ENCODE assay signal across 1 cellular context in the genomic region with DNA sequence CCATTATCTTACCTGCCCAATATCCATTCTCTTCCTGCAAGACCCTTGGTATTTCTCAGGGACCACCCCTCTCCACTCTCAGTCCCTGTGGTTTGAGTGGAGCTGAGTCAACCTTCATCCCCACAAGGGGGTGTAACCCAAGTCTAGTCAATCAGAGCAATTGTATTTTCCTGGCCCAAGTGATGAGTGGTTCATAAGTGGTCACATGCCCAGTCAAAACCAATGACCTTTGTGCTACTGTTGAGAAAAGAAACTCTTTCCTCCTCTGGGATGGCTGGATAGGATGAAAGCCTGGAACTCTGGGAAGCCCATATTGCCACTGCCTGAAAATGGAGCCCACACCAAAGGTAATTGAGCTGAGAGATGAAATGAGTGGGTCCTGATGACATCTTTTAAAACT.
TF ChIP-seq lines count a peak whose summit lies in the region.

No MANE protein-coding gene starts in this region.

TF ChIP-seq in K562, 482 proteins besides CTCF, POLR2A, EP300 and RAD21 (continued from another document):
- TF ChIP-seq, protein P1, sequence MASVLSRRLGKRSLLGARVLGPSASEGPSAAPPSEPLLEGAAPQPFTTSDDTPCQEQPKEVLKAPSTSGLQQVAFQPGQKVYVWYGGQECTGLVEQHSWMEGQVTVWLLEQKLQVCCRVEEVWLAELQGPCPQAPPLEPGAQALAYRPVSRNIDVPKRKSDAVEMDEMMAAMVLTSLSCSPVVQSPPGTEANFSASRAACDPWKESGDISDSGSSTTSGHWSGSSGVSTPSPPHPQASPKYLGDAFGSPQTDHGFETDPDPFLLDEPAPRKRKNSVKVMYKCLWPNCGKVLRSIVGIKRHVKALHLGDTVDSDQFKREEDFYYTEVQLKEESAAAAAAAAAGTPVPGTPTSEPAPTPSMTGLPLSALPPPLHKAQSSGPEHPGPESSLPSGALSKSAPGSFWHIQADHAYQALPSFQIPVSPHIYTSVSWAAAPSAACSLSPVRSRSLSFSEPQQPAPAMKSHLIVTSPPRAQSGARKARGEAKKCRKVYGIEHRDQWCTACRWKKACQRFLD (CRISPR knock-in tag; IDR thresholded peaks at IDR 0.05) = no peak
- TF ChIP-seq, protein P2, sequence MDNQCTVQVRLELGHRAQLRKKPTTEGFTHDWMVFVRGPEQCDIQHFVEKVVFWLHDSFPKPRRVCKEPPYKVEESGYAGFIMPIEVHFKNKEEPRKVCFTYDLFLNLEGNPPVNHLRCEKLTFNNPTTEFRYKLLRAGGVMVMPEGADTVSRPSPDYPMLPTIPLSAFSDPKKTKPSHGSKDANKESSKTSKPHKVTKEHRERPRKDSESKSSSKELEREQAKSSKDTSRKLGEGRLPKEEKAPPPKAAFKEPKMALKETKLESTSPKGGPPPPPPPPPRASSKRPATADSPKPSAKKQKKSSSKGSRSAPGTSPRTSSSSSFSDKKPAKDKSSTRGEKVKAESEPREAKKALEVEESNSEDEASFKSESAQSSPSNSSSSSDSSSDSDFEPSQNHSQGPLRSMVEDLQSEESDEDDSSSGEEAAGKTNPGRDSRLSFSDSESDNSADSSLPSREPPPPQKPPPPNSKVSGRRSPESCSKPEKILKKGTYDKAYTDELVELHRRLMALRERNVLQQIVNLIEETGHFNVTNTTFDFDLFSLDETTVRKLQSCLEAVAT (IDR thresholded peaks at IDR 0.05) = no peak
- TF ChIP-seq MBD2 (IDR thresholded peaks at IDR 0.05; ENCODE audit: borderline replicate concordance, low read depth) = no peak
- no peak for TF ChIP-seq ZNF507 (tag; conservative IDR thresholded peaks at IDR 0.05)
- TF ChIP-seq SP1 (CRISPR knock-in tag; IDR thresholded peaks at IDR 0.05) = no peak
- TF ChIP-seq, protein P3, sequence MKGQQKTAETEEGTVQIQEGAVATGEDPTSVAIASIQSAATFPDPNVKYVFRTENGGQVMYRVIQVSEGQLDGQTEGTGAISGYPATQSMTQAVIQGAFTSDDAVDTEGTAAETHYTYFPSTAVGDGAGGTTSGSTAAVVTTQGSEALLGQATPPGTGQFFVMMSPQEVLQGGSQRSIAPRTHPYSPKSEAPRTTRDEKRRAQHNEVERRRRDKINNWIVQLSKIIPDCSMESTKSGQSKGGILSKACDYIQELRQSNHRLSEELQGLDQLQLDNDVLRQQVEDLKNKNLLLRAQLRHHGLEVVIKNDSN (CRISPR knock-in tag; IDR thresholded peaks at IDR 0.05) = 0 out of 2 replicates have a peak, but pooled peaks have one; percentile 35
- no peak for TF ChIP-seq U2AF2 (optimal IDR thresholded peaks at IDR 0.05; ENCODE audit: low read depth, low read length)
- no peak for TF ChIP-seq SIN3A (IDR thresholded peaks at IDR 0.05; ENCODE audit: borderline replicate concordance in 2 of 2, control insufficient read depth in 1 of 2, low read depth in 2 of 2, low read length in 2 of 2)
- TF ChIP-seq RFX5 (IDR thresholded peaks at IDR 0.05; ENCODE audit: low read depth, low read length) = no peak
- TF ChIP-seq ZNF584 (CRISPR knock-in tag; IDR thresholded peaks at IDR 0.05; ENCODE audit: low read depth) = no peak
- TF ChIP-seq, protein P4, sequence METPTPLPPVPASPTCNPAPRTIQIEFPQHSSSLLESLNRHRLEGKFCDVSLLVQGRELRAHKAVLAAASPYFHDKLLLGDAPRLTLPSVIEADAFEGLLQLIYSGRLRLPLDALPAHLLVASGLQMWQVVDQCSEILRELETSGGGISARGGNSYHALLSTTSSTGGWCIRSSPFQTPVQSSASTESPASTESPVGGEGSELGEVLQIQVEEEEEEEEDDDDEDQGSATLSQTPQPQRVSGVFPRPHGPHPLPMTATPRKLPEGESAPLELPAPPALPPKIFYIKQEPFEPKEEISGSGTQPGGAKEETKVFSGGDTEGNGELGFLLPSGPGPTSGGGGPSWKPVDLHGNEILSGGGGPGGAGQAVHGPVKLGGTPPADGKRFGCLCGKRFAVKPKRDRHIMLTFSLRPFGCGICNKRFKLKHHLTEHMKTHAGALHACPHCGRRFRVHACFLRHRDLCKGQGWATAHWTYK (CRISPR knock-in tag; IDR thresholded peaks at IDR 0.05) = no peak
- no peak for TF ChIP-seq HOXB6 (CRISPR knock-in tag; IDR thresholded peaks at IDR 0.05; ENCODE audit: borderline replicate concordance)
- no peak for TF ChIP-seq ZNF764 (CRISPR knock-in tag; IDR thresholded peaks at IDR 0.05; ENCODE audit: low read depth)
- TF ChIP-seq KAT7 (CRISPR knock-in tag; IDR thresholded peaks at IDR 0.05; ENCODE audit: borderline replicate concordance) = no peak
- TF ChIP-seq MAZ (CRISPR knock-in tag; conservative IDR thresholded peaks at IDR 0.05 in 1 of 2, IDR thresholded peaks at IDR 0.05 in 1 of 2) = no peak
- peak; percentile 35; the same call in 1 of the 2 replicates for TF ChIP-seq RAD51 (IDR thresholded peaks at IDR 0.05; ENCODE audit: borderline replicate concordance, low read depth)
- TF ChIP-seq, protein P5, sequence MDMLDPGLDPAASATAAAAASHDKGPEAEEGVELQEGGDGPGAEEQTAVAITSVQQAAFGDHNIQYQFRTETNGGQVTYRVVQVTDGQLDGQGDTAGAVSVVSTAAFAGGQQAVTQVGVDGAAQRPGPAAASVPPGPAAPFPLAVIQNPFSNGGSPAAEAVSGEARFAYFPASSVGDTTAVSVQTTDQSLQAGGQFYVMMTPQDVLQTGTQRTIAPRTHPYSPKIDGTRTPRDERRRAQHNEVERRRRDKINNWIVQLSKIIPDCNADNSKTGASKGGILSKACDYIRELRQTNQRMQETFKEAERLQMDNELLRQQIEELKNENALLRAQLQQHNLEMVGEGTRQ (CRISPR knock-in tag; IDR thresholded peaks at IDR 0.05) = peak; percentile 65
- no peak for TF ChIP-seq RHOXF2B (CRISPR knock-in tag; conservative IDR thresholded peaks at IDR 0.05)
- TF ChIP-seq, protein P6, sequence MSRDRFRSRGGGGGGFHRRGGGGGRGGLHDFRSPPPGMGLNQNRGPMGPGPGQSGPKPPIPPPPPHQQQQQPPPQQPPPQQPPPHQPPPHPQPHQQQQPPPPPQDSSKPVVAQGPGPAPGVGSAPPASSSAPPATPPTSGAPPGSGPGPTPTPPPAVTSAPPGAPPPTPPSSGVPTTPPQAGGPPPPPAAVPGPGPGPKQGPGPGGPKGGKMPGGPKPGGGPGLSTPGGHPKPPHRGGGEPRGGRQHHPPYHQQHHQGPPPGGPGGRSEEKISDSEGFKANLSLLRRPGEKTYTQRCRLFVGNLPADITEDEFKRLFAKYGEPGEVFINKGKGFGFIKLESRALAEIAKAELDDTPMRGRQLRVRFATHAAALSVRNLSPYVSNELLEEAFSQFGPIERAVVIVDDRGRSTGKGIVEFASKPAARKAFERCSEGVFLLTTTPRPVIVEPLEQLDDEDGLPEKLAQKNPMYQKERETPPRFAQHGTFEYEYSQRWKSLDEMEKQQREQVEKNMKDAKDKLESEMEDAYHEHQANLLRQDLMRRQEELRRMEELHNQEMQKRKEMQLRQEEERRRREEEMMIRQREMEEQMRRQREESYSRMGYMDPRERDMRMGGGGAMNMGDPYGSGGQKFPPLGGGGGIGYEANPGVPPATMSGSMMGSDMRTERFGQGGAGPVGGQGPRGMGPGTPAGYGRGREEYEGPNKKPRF (IDR thresholded peaks at IDR 0.05; ENCODE audit: low read depth, low read length) = no peak
- no peak for TF ChIP-seq ZC3H8 (IDR thresholded peaks at IDR 0.05)
- no peak for TF ChIP-seq ZFP1 (CRISPR knock-in tag; IDR thresholded peaks at IDR 0.05)
- no peak for TF ChIP-seq TBL1XR1 (IDR thresholded peaks at IDR 0.05; ENCODE audit: low read length in 2 of 2)
- no peak for TF ChIP-seq PTRF (tag; IDR thresholded peaks at IDR 0.05)
